In genomic region chr16:23682181-23682580, GRCh38 we compare ENCODE assay signal across 1 cellular context.
TF ChIP-seq lines count a peak whose summit lies in the region.

No MANE protein-coding gene starts in this region.

TF ChIP-seq in IMR-90, 13 proteins besides CTCF, POLR2A, EP300 and RAD21 (continued from another document):
- no peak for TF ChIP-seq SMC3 (IDR thresholded peaks at IDR 0.05; ENCODE audit: low read depth, low read length)
- no peak for TF ChIP-seq USF2 (IDR thresholded peaks at IDR 0.05; ENCODE audit: low read depth, low read length)
- no peak for TF ChIP-seq NFE2L2 (IDR thresholded peaks at IDR 0.05; ENCODE audit: low read depth, low read length)
